1 cellular context compared by ENCODE assay signal in the genomic region with DNA sequence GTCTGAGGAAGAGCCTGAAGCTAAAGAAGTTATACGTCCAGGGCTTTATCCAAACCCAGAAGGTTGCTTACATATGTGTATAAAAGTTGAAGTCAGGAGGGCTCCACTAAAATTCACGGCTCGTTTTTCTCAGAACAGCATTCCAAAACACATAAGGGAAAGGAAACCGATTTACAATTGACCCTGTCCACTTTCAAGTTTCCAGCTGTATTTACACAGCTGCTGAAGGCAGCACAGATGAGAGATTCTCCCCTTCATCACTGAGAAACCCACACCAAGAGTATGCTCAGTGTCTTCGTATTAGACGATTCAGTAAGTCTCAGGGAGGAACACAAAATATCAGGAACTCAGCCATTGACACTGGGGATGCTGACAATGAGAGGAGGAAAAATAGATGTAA.
TF ChIP-seq lines count a peak whose summit lies in the region.

No MANE protein-coding gene starts in this region.

TF ChIP-seq in HepG2, 621 proteins besides CTCF, POLR2A, EP300 and RAD21:
- no peak for TF ChIP-seq HIVEP1 (CRISPR knock-in tag; IDR thresholded peaks at IDR 0.05)
- TF ChIP-seq, protein P1, sequence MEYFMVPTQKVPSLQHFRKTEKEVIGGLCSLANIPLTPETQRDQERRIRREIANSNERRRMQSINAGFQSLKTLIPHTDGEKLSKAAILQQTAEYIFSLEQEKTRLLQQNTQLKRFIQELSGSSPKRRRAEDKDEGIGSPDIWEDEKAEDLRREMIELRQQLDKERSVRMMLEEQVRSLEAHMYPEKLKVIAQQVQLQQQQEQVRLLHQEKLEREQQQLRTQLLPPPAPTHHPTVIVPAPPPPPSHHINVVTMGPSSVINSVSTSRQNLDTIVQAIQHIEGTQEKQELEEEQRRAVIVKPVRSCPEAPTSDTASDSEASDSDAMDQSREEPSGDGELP (IDR thresholded peaks at IDR 0.05; ENCODE audit: borderline replicate concordance, low read depth) = peak; percentile 89
